ENCODE assay signal across 8 cellular contexts in the genomic region with DNA sequence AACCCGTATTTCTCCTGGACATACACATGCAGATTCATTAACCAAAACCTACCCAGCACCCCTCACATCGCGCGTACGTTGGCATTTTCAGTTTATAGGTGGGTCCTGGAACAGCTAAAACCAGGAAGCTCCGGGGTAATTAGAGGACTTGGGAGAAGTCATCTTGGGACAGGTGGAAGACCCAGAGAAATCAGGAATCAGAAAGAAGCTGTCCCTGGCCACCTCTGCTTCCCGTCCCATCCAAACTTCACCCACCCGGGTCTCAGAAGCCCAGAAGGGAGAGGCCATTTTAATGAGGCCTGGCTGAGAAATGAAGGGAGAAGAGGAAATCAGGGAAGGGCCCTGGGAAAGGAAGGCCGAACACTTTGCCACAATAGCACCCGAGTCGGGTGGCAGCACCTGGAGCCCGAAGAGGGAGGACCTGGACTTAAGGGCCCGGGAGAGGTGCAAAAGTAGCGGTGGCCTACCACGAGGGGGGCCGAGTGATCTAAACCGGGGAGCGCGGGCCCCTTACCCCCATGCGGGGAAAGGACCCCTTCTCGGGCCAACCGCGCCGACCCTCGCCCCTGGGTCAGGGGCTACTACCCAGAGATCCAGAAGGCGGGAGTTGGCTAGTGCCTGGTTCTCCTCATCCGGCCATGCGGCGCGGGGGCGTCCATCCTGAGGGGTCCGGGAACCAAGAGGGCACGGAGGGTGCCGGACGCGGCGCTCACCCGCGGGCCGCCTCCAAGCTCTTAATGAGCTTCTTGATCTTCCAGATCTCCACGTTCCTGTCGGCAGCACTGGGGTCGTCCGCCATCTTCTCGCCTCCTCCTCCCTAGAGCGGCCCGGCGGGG. TPM values are rescaled to one million over a fixed set of nuclear protein-coding genes. Genes with fewer than 3 reads are reported as not detected.
DNase-seq lines count a peak whose midpoint lies in the region; ATAC-seq and TF ChIP-seq lines count a peak whose summit lies in the region.

No MANE protein-coding gene starts in this region.

- no peak overlapping the region; the same call in 1 of the 2 replicates for H4K5ac ChIP-seq in IMR-90 (ENCODE audit: low read depth, low read length)

- peak overlapping the region; percentile 76 for H3K4me3 ChIP-seq in IMR-90 (ENCODE audit: insufficient read depth, low read depth, low read length)
- peak overlapping the region; percentile 52 to 95 (median 80) for H3K4me3 ChIP-seq in adrenal gland
- peak overlapping the region; percentile 62 to 99 for H3K4me3 ChIP-seq in stomach smooth muscle (ENCODE audit: low read length in 2 of 2)

- intact Hi-C loops in IMR-90 (cut with micrococcal nuclease): no loop called here
- intact Hi-C loops in adrenal gland (cut with DNase I): loop anchor here in 1 of 2 donors (5.0 kb wide), 1 partner anchor 85 kb away; no protein-coding TSS in a partner anchor

- TF ChIP-seq CTCF in IMR-90 (conservative IDR thresholded peaks at IDR 0.05; ENCODE audit: low read depth, low read length): no peak
- TF ChIP-seq CTCF in adrenal gland (IDR thresholded peaks at IDR 0.05): no peak

- CTCF ChIA-PET in IMR-90 (lab: Yijun Ruan, JAX): interaction anchor here (1.0 to 1.3 kb wide), 2 partner anchors 9 to 38 kb away, joined by 3 read pairs; no protein-coding TSS in a partner anchor

- peaks cover 10% of the 10 kb centered on the region; the same call in 1 of the 2 replicates for H3K9me1 ChIP-seq in IMR-90 (ENCODE audit: insufficient read depth, low read length)

- no TSS peak for BruUV-seq in IMR-90 (replicated peaks; lab: Mats Ljungman, UMichigan)

- peak overlapping the region; percentile 75 for H3K56ac ChIP-seq in IMR-90 (ENCODE audit: extremely low read depth, insufficient read depth, low read length)

- in situ Hi-C loops in IMR-90 (cut with MboI; ENCODE audit: low sequenced_read_pairs): no loop called here

- H3K79me1 ChIP-seq in IMR-90 (ENCODE audit: low read depth in 1 of 2, low read length in 2 of 2): peaks cover 9 to 44% of the 10 kb centered on the region in 2 experiments; a peak in 3 of 4 replicates

- peak overlapping the region; percentile 98 for H2AFZ ChIP-seq in IMR-90 (replicated peaks; ENCODE audit: low read length, poor library complexity)

- peak overlapping the region; percentile 82 for H3K14ac ChIP-seq in IMR-90 (replicated peaks; ENCODE audit: low read depth, low read length)

- H3K4me1 ChIP-seq in IMR-90 (ENCODE audit: control insufficient read depth, insufficient read depth, low read length): peaks cover 6% of the 10 kb centered on the region
- H3K4me1 ChIP-seq in adrenal gland (replicated peaks in 1 of 2): peaks cover 48 to 72% of the 10 kb centered on the region in 2 donors
- H3K4me1 ChIP-seq in stomach smooth muscle (ENCODE audit: control insufficient read depth, insufficient read depth, low read length): peaks cover 37% of the 10 kb centered on the region

- H2BK5ac ChIP-seq in IMR-90 (ENCODE audit: low read depth, low read length, poor library complexity, severe bottlenecking): peak overlapping the region; percentile 77

- peak overlapping the region; percentile 98 for H3K4me2 ChIP-seq in IMR-90 (ENCODE audit: low read depth, low read length)

- no peaks in the 10 kb centered on the region for H3K27me3 ChIP-seq in IMR-90 (ENCODE audit: control insufficient read depth, insufficient read depth, low read length)
- no peaks in the 10 kb centered on the region for H3K27me3 ChIP-seq in adrenal gland
- H3K27me3 ChIP-seq in stomach smooth muscle (ENCODE audit: control insufficient read depth in 1 of 2, insufficient read depth in 2 of 2, low read length in 2 of 2): no peaks in the 10 kb centered on the region

- H3K4me1 Mint-ChIP-seq in immature natural killer cell: peaks cover 65 to 77% of the 10 kb centered on the region in 2 donors

- peak overlapping the region; percentile 62 for H2BK120ac ChIP-seq in IMR-90 (ENCODE audit: low read depth, low read length)

- ATAC-seq in IMR-90 (ENCODE audit: low read depth) (no peak; the same call in 1 of the 2 replicates), GM21786 (IDR thresholded peaks at IDR 0.05; ENCODE audit: unreplicated experiment) (no peak), GM18505 (IDR thresholded peaks at IDR 0.05; ENCODE audit: unreplicated experiment) (no peak)

- no peak overlapping the region for H3K18ac ChIP-seq in IMR-90 (ENCODE audit: low read depth, low read length)

- peak overlapping the region; percentile 41 to 79; a peak in 2 of 4 replicates for H4K8ac ChIP-seq in IMR-90 (ENCODE audit: low read depth in 2 of 2, low read length in 2 of 2)

- POLR2A ChIA-PET in IMR-90 (lab: Charles Lee; ENCODE audit: unreplicated experiment): interaction anchor here (2.3 kb wide), 1 partner anchor 77 kb away, joined by 7 read pairs; a partner anchor contains a TSS

- H3K4me3 Mint-ChIP-seq in immature natural killer cell: peak overlapping the region; percentile 96 to 100 (median 99)

- peaks cover 40% of the 10 kb centered on the region; the same call in 1 of the 2 replicates for H4K20me1 ChIP-seq in IMR-90 (ENCODE audit: insufficient read depth, low read length)

- peak overlapping the region; percentile 84 for H3K27ac ChIP-seq in IMR-90 (ENCODE audit: insufficient read depth, low read length)
- H3K27ac ChIP-seq in adrenal gland: peak overlapping the region; percentile 90 to 100 (median 94)
- peak overlapping the region; percentile 99 for H3K27ac ChIP-seq in stomach smooth muscle (ENCODE audit: low read length)

- H3K9me3 Mint-ChIP-seq in immature natural killer cell: no peaks in the 10 kb centered on the region

- no peaks in the 10 kb centered on the region for H3K36me3 Mint-ChIP-seq in immature natural killer cell

- peaks cover 13 to 19% (median 16%) of the 10 kb centered on the region in 3 donors for H3K27me3 Mint-ChIP-seq in immature natural killer cell (ENCODE audit: low read depth in 3 of 3)

- H3K23ac ChIP-seq in IMR-90 (ENCODE audit: low read depth, low read length): peak overlapping the region; percentile 88

- TF ChIP-seq POLR2A in IMR-90 (IDR thresholded peaks at IDR 0.05; ENCODE audit: low read depth, low read length): no peak
- peak in 1 of 2 donors; percentile 13 for TF ChIP-seq POLR2A in adrenal gland (IDR thresholded peaks at IDR 0.05)
- no peak for TF ChIP-seq POLR2A in GM18505 (IDR thresholded peaks at IDR 0.05; ENCODE audit: borderline replicate concordance, extremely low read depth, insufficient read depth, insufficient read length)

- DNase-seq in GM03348 (ENCODE audit: low spot score) (peak; percentile 10), IMR-90 (peak; percentile 11), adrenal gland (no peak), immature natural killer cell (no peak), 8988T (no peak)

- H2BK20ac ChIP-seq in IMR-90 (ENCODE audit: low read depth, low read length): no peak overlapping the region

- H3K27ac Mint-ChIP-seq in immature natural killer cell: peak overlapping the region; percentile 99 to 100 (median 100)

- H3K9ac ChIP-seq in IMR-90 (ENCODE audit: low read depth, low read length) (peak overlapping the region; percentile 91), stomach smooth muscle (ENCODE audit: low read length in 2 of 2) (peak overlapping the region; percentile 98 to 99)

- H3K36me3 ChIP-seq in IMR-90 (ENCODE audit: control insufficient read depth, insufficient read depth, low read length) (no peaks in the 10 kb centered on the region), adrenal gland (replicated peaks in 1 of 2) (no peaks in the 10 kb centered on the region), stomach smooth muscle (ENCODE audit: control insufficient read depth in 2 of 2, insufficient read depth in 2 of 2, low read length in 2 of 2) (peaks cover 0 to 3% of the 10 kb centered on the region in 2 donors)

- H3K9me3 ChIP-seq in IMR-90 (ENCODE audit: control insufficient read depth, insufficient read depth, low read length): no peaks in the 10 kb centered on the region
- H3K9me3 ChIP-seq in adrenal gland (replicated peaks in 1 of 3): no peaks in the 10 kb centered on the region
- H3K9me3 ChIP-seq in stomach smooth muscle (ENCODE audit: control insufficient read depth in 2 of 2, low read length in 2 of 2): no peaks in the 10 kb centered on the region

- peak overlapping the region; percentile 95 for H2AK9ac ChIP-seq in IMR-90 (replicated peaks; ENCODE audit: low read depth, low read length, poor library complexity)

- H2AK5ac ChIP-seq in IMR-90 (ENCODE audit: low read depth, low read length): peak overlapping the region; percentile 48

- peak overlapping the region; percentile 81 for H4K91ac ChIP-seq in IMR-90 (ENCODE audit: insufficient read depth, low read depth, low read length)

- no peak overlapping the region for H2BK15ac ChIP-seq in IMR-90 (ENCODE audit: low read depth, low read length)

- dilution Hi-C loops in IMR-90 (cut with HindIII; ENCODE audit: low sequenced_read_pairs, unreplicated experiment): no loop called here

- no peak for TF ChIP-seq RAD21 in IMR-90 (IDR thresholded peaks at IDR 0.05; ENCODE audit: low read length)

- peak overlapping the region; percentile 90 for H3K4ac ChIP-seq in IMR-90 (ENCODE audit: low read depth, low read length)

- 0% methylated on average over 25 of the region's 48 CpGs; no CpG with 5 or more reads in 1 of the 2 experiments for WGBS in IMR-90 (ENCODE audit: extremely low coverage in 2 of 2, insufficient read length in 1 of 2), 2 experiments
- WGBS in adrenal gland, 4 donors: 0 to 1% (median 0%) methylated on average over 17 to 48 of the region's 48 CpGs

TF ChIP-seq in IMR-90, 13 proteins besides CTCF, POLR2A, EP300 and RAD21 (continues in another document):
- no peak for TF ChIP-seq SMC3 (IDR thresholded peaks at IDR 0.05; ENCODE audit: low read depth, low read length)
- no peak for TF ChIP-seq RFX5 (IDR thresholded peaks at IDR 0.05; ENCODE audit: low read depth, low read length)
- no peak for TF ChIP-seq MAFK (IDR thresholded peaks at IDR 0.05; ENCODE audit: low read depth, low read length)
- no peak for TF ChIP-seq FOS (IDR thresholded peaks at IDR 0.05; ENCODE audit: low read depth, low read length)
- no peak for TF ChIP-seq BHLHE40 (IDR thresholded peaks at IDR 0.05; ENCODE audit: low read depth, low read length)

RNA-seq across cellular contexts. Expression of a gene that starts 0.7 kb away (rescaled TPM):
- total RNA-seq in IMR-90 (2012; rRNA removed) (126 and 144 TPM in 2 replicates), adrenal gland (100 to 1,000 TPM in 2 of 8 donors, 10 to 100 TPM in 6; 41.9 to 178 (median 72.3) TPM)
- polyA plus RNA-seq in IMR-90 (2012; rRNA removed) (45.4 and 53.2 TPM in 2 replicates), adrenal gland (100 to 1,000 TPM in 1 of 3 donors, 10 to 100 TPM in 2; 25.4 to 171 (median 27.8) TPM), immature natural killer cell (10 to 100 TPM; 30.0 to 38.2 (median 33.5) TPM)
- polyA plus RNA-seq in IMR-90 (2012; cell fraction: cytosol; rRNA removed): 12.4 and 13.0 TPM in 2 replicates
- polyA plus RNA-seq in IMR-90 (2012; cell fraction: nucleus; rRNA removed; ENCODE audit: low replicate concordance): 9.0 and 49.9 TPM in 2 replicates

RNA-seq across cellular contexts. Expression of a gene that starts 32.9 kb away (rescaled TPM):
- total RNA-seq in IMR-90 (2012; rRNA removed): 456 and 472 TPM in 2 replicates
- polyA plus RNA-seq in IMR-90 (2012; rRNA removed): 133 and 157 TPM in 2 replicates
- polyA plus RNA-seq in IMR-90 (2012; cell fraction: cytosol; rRNA removed): 118 and 219 TPM in 2 replicates
- 169 and 240 TPM in 2 replicates for polyA plus RNA-seq in IMR-90 (2012; cell fraction: nucleus; rRNA removed; ENCODE audit: low replicate concordance)
- total RNA-seq in adrenal gland: 100 to 1,000 TPM; 376 to 735 (median 501) TPM
- polyA plus RNA-seq in adrenal gland: 1,000 to 10,000 TPM in 1 of 3 donors, 100 to 1,000 TPM in 1, 10 to 100 TPM in 1; 92.3 to 1,206 (median 155) TPM
- 100 to 1,000 TPM in 2 of 3 donors, 10 to 100 TPM in 1; 92.8 to 153 (median 145) TPM for polyA plus RNA-seq in immature natural killer cell

Comparison
In these comparisons a context has a peak if more than half of its experiments do, and no peak if none do; other contexts are left out.
1. DNase-seq: peak in GM03348 (single experiment) and IMR-90 (single experiment); none in adrenal gland (0 of 7), immature natural killer cell (0 of 3) and 8988T (single experiment).
2. Peak in every context shown above with its lines, with median percentiles within 50 percentile points of each other: H3K27ac ChIP-seq and H3K4me3 ChIP-seq.